9 cellular contexts compared by ENCODE assay signal in genomic region chr5:60540855-60541805, GRCh38.
DNase-seq lines count a peak whose midpoint lies in the region; ATAC-seq, FAIRE-seq and TF ChIP-seq lines count a peak whose summit lies in the region.
"Had no signal": no experiment of that assay in that cellular context is flagged by ENCODE, and none has a peak within 500 bp of the region (broad histone marks: within the 10 kb centered on the region; RNA-seq: fewer than 3 reads in every experiment).

No MANE protein-coding gene starts in this region.

- H3K27ac ChIP-seq in astrocyte (ENCODE audit: low read depth, low read length): peak overlapping the region; percentile 64

- H3K4me2 ChIP-seq in astrocyte (ENCODE audit: low read length): peak overlapping the region; percentile 65

- H3K27me3 Mint-ChIP-seq in astrocyte (ENCODE audit: low read depth, unreplicated experiment): no peaks in the 10 kb centered on the region

- no peaks in the 10 kb centered on the region for H3K36me3 Mint-ChIP-seq in astrocyte (ENCODE audit: low read depth, unreplicated experiment)

- H3K9me3 ChIP-seq in astrocyte (ENCODE audit: insufficient read depth, low read depth, low read length) (no peaks in the 10 kb centered on the region), HAP-1 (no peaks in the 10 kb centered on the region)

- ATAC-seq in HG02981 (IDR thresholded peaks at IDR 0.05; ENCODE audit: unreplicated experiment): peak; percentile 80
- peak; percentile 61 for ATAC-seq in stimulated activated naive CD8-positive, alpha-beta T cell treated with anti-CD3 and anti-CD28 coated beads, Interleukin-15, Interleukin-2, amounts not matched to agents 100 U/mL and 50 U/mL, for 24 hours

- H3K9ac ChIP-seq in astrocyte (ENCODE audit: low read length): peak overlapping the region; percentile 68

- DNase-seq in GM19239 (ENCODE audit: insufficient read length, low spot score) (peak; percentile 13), astrocyte (ENCODE audit: low read depth) (peak; percentile 54), NCI-H524 (lab: John Stamatoyannopoulos, UW) (no peak), H54 (ENCODE audit: insufficient read length, low spot score) (no peak), HAP-1 (ENCODE audit: low spot score in 2 of 2) (no peak)
- DNase-seq in stimulated activated naive CD8-positive, alpha-beta T cell treated with anti-CD3 and anti-CD28 coated beads, Interleukin-15, Interleukin-2, amounts not matched to agents 100 U/mL and 50 U/mL, for 24 hours: peak; percentile 25
- DNase-seq: hippocampal formation, SHP77 treated with DMSO at 0.1 percent for 48 hours had no signal

- no peaks in the 10 kb centered on the region for H3K36me3 ChIP-seq in astrocyte (ENCODE audit: insufficient read depth, low read length)
- no peaks in the 10 kb centered on the region for H3K36me3 ChIP-seq in HAP-1 (replicated peaks)

- FAIRE-seq in GM19239 (lab: Jason Lieb, UNC) (peak; percentile 84), astrocyte (lab: Jason Lieb, UNC) (no peak), H54 (lab: Jason Lieb, UNC) (no peak)

- no peak overlapping the region for H2AFZ ChIP-seq in astrocyte (ENCODE audit: low read depth, low read length)

- H3K27me3 ChIP-seq in astrocyte (ENCODE audit: insufficient read depth, low read length): no peaks in the 10 kb centered on the region
- H3K27me3 ChIP-seq in HAP-1 (ENCODE audit: low read depth): no peaks in the 10 kb centered on the region

- H3K79me2 ChIP-seq in astrocyte (ENCODE audit: insufficient read depth, low read length): no peaks in the 10 kb centered on the region

- peaks cover 7% of the 10 kb centered on the region for H3K4me1 ChIP-seq in astrocyte (ENCODE audit: insufficient read depth, low read length)
- H3K4me1 ChIP-seq in HAP-1: no peaks in the 10 kb centered on the region

- in situ Hi-C loops in HAP-1 (cut with MboI; ENCODE audit: low sequenced_read_pairs): no loop called here

- TF ChIP-seq POLR2A in H54 (IDR thresholded peaks at IDR 0.05; ENCODE audit: low read depth, low read length): no peak

- H4K20me1 ChIP-seq in astrocyte (ENCODE audit: insufficient read depth, low read length): no peaks in the 10 kb centered on the region

- peak overlapping the region; percentile 96 for H3K27ac Mint-ChIP-seq in astrocyte (ENCODE audit: unreplicated experiment)

- H3K9me3 Mint-ChIP-seq in astrocyte (ENCODE audit: unreplicated experiment): peaks cover 1% of the 10 kb centered on the region

- H3K4me3 ChIP-seq in astrocyte (ENCODE audit: insufficient read depth, low read depth, low read length) (no peak overlapping the region), HAP-1 (no peak overlapping the region)

- H3K4me1 Mint-ChIP-seq in astrocyte (ENCODE audit: low read depth, unreplicated experiment): peaks cover 21% of the 10 kb centered on the region

- no peak for TF ChIP-seq CTCF in astrocyte (IDR thresholded peaks at IDR 0.05; ENCODE audit: insufficient read depth, low read depth, low read length)

- no peak overlapping the region for H3K4me3 Mint-ChIP-seq in astrocyte (ENCODE audit: unreplicated experiment)

Comparison
In these comparisons a context has a peak if more than half of its experiments do, and no peak if none do; other contexts are left out.
1. DNase-seq: peak in GM19239 (single experiment), astrocyte (single experiment) and stimulated activated naive CD8-positive, alpha-beta T cell treated with anti-CD3 and anti-CD28 coated beads, Interleukin-15, Interleukin-2, amounts not matched to agents 100 U/mL and 50 U/mL, for 24 hours (single experiment); none in NCI-H524 (0 of 2), H54 (single experiment) and HAP-1 (0 of 2).